ENCODE assay signal across 8 cellular contexts in genomic region chr5:130836729-130837660, GRCh38.
DNase-seq lines count a peak whose midpoint lies in the region; ATAC-seq and TF ChIP-seq lines count a peak whose summit lies in the region.

No MANE protein-coding gene starts in this region.

- peak overlapping the region in 1 of 4 donors; percentile 13 for H3K27ac ChIP-seq in tibial nerve

- no peaks in the 10 kb centered on the region for H3K9me3 Mint-ChIP-seq in activated naive CD4-positive, alpha-beta T cell treated with anti-CD3 and anti-CD28 coated beads, Interleukin-2, amount 10 ng/mL, durations not matched to agents 7 days and 5 days

- DNase-seq in activated naive CD4-positive, alpha-beta T cell treated with anti-CD3 and anti-CD28 coated beads, Interleukin-2, amount 10 ng/mL, durations not matched to agents 7 days and 5 days = no peak
- no peak for DNase-seq in activated naive CD4-positive, alpha-beta T cell treated with anti-CD3 and anti-CD28 coated beads, Interleukin-2, amount 50 U/mL, for 16 hours
- DNase-seq in SW480 (ENCODE audit: low spot score) = peak; percentile 37
- DNase-seq in foreskin melanocyte = peak; percentile 2
- DNase-seq in tibial nerve (ENCODE audit: low spot score in 2 of 2) = no peak
- no peak for DNase-seq in SHP77 treated with DMSO at 0.1 percent for 48 hours (lab: John Stamatoyannopoulos, UW)
- DNase-seq in SK-N-DZ (ENCODE audit: low spot score) = no peak

- no peaks in the 10 kb centered on the region for H3K9me3 ChIP-seq in tibial nerve

- CTCF ChIA-PET in activated naive CD4-positive, alpha-beta T cell treated with anti-CD3 and anti-CD28 coated beads, Interleukin-2, amount 10 ng/mL, durations not matched to agents 7 days and 5 days (lab: Charles Lee) = no interaction called here

- TF ChIP-seq POLR2A in tibial nerve (IDR thresholded peaks at IDR 0.05) = no peak

- no peak for TF ChIP-seq CTCF in tibial nerve (IDR thresholded peaks at IDR 0.05)

- 34% methylated on average over 6 of the region's 6 CpGs for WGBS in tibial nerve, 2 donors

- no peak for TF ChIP-seq EP300 in tibial nerve (IDR thresholded peaks at IDR 0.05)

- peak overlapping the region; percentile 34 for H3K27ac Mint-ChIP-seq in activated naive CD4-positive, alpha-beta T cell treated with anti-CD3 and anti-CD28 coated beads, Interleukin-2, amount 10 ng/mL, durations not matched to agents 7 days and 5 days

- H3K36me3 Mint-ChIP-seq in activated naive CD4-positive, alpha-beta T cell treated with anti-CD3 and anti-CD28 coated beads, Interleukin-2, amount 10 ng/mL, durations not matched to agents 7 days and 5 days = no peaks in the 10 kb centered on the region

- no peaks in the 10 kb centered on the region for H3K27me3 Mint-ChIP-seq in activated naive CD4-positive, alpha-beta T cell treated with anti-CD3 and anti-CD28 coated beads, Interleukin-2, amount 10 ng/mL, durations not matched to agents 7 days and 5 days

- H3K4me1 ChIP-seq in tibial nerve = peaks cover 0 to 15% (median 0%) of the 10 kb centered on the region in 4 donors

- H3K27me3 ChIP-seq in tibial nerve = no peaks in the 10 kb centered on the region

- peak overlapping the region; percentile 74 for H3K4me3 Mint-ChIP-seq in activated naive CD4-positive, alpha-beta T cell treated with anti-CD3 and anti-CD28 coated beads, Interleukin-2, amount 10 ng/mL, durations not matched to agents 7 days and 5 days

- ATAC-seq in HG03045 (IDR thresholded peaks at IDR 0.05; ENCODE audit: unreplicated experiment) = peak; percentile 61

- H3K4me1 Mint-ChIP-seq in activated naive CD4-positive, alpha-beta T cell treated with anti-CD3 and anti-CD28 coated beads, Interleukin-2, amount 10 ng/mL, durations not matched to agents 7 days and 5 days = peaks cover 16% of the 10 kb centered on the region

- H3K36me3 ChIP-seq in tibial nerve = no peaks in the 10 kb centered on the region

- H3K4me3 ChIP-seq in tibial nerve = peak overlapping the region; percentile 0 to 33 (median 22)

Comparison
In these comparisons a context has a peak if more than half of its experiments do, and no peak if none do; other contexts are left out.
1. DNase-seq: peak in SW480 (single experiment) and foreskin melanocyte (single experiment); none in activated naive CD4-positive, alpha-beta T cell treated with anti-CD3 and anti-CD28 coated beads, Interleukin-2, amount 10 ng/mL, durations not matched to agents 7 days and 5 days (single experiment), activated naive CD4-positive, alpha-beta T cell treated with anti-CD3 and anti-CD28 coated beads, Interleukin-2, amount 50 U/mL, for 16 hours (single experiment), tibial nerve (0 of 2), SHP77 treated with DMSO at 0.1 percent for 48 hours (single experiment) and SK-N-DZ (single experiment).